In the genomic region with DNA sequence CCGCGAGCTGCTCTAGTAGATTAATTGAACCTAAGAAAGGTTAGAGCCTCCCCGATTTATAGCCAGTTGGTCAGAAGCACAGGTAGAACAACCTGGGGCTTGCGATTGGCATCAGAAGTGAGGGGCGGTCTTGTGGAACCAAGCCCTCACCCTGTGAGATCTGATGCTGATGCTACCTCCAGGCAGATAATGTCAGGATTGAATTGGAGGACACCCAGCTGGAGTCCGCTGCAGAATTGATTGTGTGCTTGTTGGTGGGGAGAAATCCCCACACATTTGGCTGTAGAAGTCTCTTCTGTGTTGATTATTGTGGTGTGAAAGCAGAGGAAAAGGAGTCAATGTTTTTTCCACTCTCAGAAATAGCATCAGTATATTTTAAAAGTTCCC, we compare ENCODE assay signal across 1 cellular context.
TF ChIP-seq lines count a peak whose summit lies in the region.

No MANE protein-coding gene starts in this region.

TF ChIP-seq in GM23338, 12 proteins besides CTCF, POLR2A, EP300 and RAD21 (continued from another document):
- TF ChIP-seq, protein P1, sequence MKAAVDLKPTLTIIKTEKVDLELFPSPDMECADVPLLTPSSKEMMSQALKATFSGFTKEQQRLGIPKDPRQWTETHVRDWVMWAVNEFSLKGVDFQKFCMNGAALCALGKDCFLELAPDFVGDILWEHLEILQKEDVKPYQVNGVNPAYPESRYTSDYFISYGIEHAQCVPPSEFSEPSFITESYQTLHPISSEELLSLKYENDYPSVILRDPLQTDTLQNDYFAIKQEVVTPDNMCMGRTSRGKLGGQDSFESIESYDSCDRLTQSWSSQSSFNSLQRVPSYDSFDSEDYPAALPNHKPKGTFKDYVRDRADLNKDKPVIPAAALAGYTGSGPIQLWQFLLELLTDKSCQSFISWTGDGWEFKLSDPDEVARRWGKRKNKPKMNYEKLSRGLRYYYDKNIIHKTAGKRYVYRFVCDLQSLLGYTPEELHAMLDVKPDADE (IDR thresholded peaks at IDR 0.05) = no peak
- TF ChIP-seq ZNF462 (CRISPR knock-in tag; IDR thresholded peaks at IDR 0.05) (no peak), JUNB (IDR thresholded peaks at IDR 0.05; ENCODE audit: unreplicated experiment) (no peak)
